In genomic region chr3:186844908-186845307, GRCh38 we compare ENCODE assay signal across 18 cellular contexts. TPM values are rescaled to one million over a fixed set of nuclear protein-coding genes. Genes with fewer than 3 reads are reported as not detected.
A peak's percentile ranks its signal among the peaks of the same experiment; 100 is the strongest.
DNase-seq lines count a peak whose midpoint lies in the region; ATAC-seq, FAIRE-seq and TF ChIP-seq lines count a peak whose summit lies in the region.
"Had no signal": no experiment of that assay in that cellular context is flagged by ENCODE, and none has a peak within 500 bp of the region (broad histone marks: within the 10 kb centered on the region; RNA-seq: fewer than 3 reads in every experiment).

No MANE protein-coding gene starts in this region.

- no peaks in the 10 kb centered on the region for H3K9me3 ChIP-seq in HEK293 (ENCODE audit: control insufficient read depth, insufficient read depth, low read depth, low read length)
- H3K9me3 ChIP-seq in trophoblast cell (ENCODE audit: insufficient read depth, low read depth, low read length) = peaks cover 1% of the 10 kb centered on the region
- H3K9me3 ChIP-seq: BLaER1, Caco-2 had no signal

- no peak for TF ChIP-seq CTCF in HEK293 (tag by site-specific recombination; IDR thresholded peaks at IDR 0.05)

- no peak overlapping the region for H4K12ac ChIP-seq in trophoblast cell (ENCODE audit: low read depth, low read length)

- H3K27ac ChIP-seq in HEK293 (ENCODE audit: extremely low read depth, low read depth, low read length) = no peak overlapping the region
- no peak overlapping the region for H3K27ac ChIP-seq in trophoblast cell (ENCODE audit: low read depth, low read length)
- H3K27ac ChIP-seq: BLaER1 had no signal

- peaks cover 4% of the 10 kb centered on the region for H3K27me3 Mint-ChIP-seq in activated CD4-positive, alpha-beta memory T cell treated with anti-CD3 and anti-CD28 coated beads for 36 hours
- peaks cover 10% of the 10 kb centered on the region for H3K27me3 Mint-ChIP-seq in activated CD4-positive, alpha-beta memory T cell treated with anti-CD3 and anti-CD28 coated beads, Interleukin-2, amount 10 ng/mL, durations not matched to agents 7 days and 5 days

- H2AK5ac ChIP-seq in trophoblast cell (ENCODE audit: low read length) = no peak overlapping the region

- H3K18ac ChIP-seq in trophoblast cell (ENCODE audit: low read length) = no peak overlapping the region

- H3K4me2 ChIP-seq in trophoblast cell (ENCODE audit: low read length) = no peak overlapping the region
- H3K4me2 ChIP-seq: BLaER1 had no signal

- no peak overlapping the region for H2AFZ ChIP-seq in trophoblast cell (ENCODE audit: insufficient read depth, low read length, poor library complexity)

- CTCF ChIA-PET in activated CD4-positive, alpha-beta memory T cell treated with anti-CD3 and anti-CD28 coated beads for 36 hours (lab: Charles Lee) = no interaction called here
- CTCF ChIA-PET in activated CD4-positive, alpha-beta memory T cell treated with anti-CD3 and anti-CD28 coated beads, Interleukin-2, amount 10 ng/mL, durations not matched to agents 7 days and 5 days (lab: Charles Lee) = interaction anchor here (1.9 kb wide), 1 partner anchor 320 kb away, joined by 6 read pairs; no protein-coding TSS in a partner anchor
- CTCF ChIA-PET in HEK293 (lab: Yijun Ruan, JAX) = interaction anchor here (2.4 kb wide), 1 partner anchor 320 kb away, joined by 11 read pairs; no protein-coding TSS in a partner anchor

- no peak overlapping the region for H3K4me3 Mint-ChIP-seq in activated CD4-positive, alpha-beta memory T cell treated with anti-CD3 and anti-CD28 coated beads for 36 hours
- no peak overlapping the region for H3K4me3 Mint-ChIP-seq in activated CD4-positive, alpha-beta memory T cell treated with anti-CD3 and anti-CD28 coated beads, Interleukin-2, amount 10 ng/mL, durations not matched to agents 7 days and 5 days
- H3K4me3 Mint-ChIP-seq: CD8-positive, alpha-beta memory T cell; H9 had no signal

- H3K14ac ChIP-seq in trophoblast cell (ENCODE audit: low read length) = no peak overlapping the region

- FAIRE-seq in urothelium cell line (lab: Jason Lieb, UNC) = no peak
- FAIRE-seq: GM12892 had no signal

- H3K36me3 ChIP-seq in HEK293 (ENCODE audit: control insufficient read depth in 2 of 2, insufficient read depth in 1 of 2, low read length in 2 of 2) (no peaks in the 10 kb centered on the region), trophoblast cell (ENCODE audit: control insufficient read depth in 1 of 2, insufficient read depth in 2 of 2, low read length in 2 of 2) (no peaks in the 10 kb centered on the region)
- H3K36me3 ChIP-seq: BLaER1 had no signal

- no peak overlapping the region for H2BK12ac ChIP-seq in trophoblast cell (ENCODE audit: low read length)

- peaks cover 2% of the 10 kb centered on the region for H3K27me3 ChIP-seq in trophoblast cell (ENCODE audit: insufficient read depth, low read length)
- H3K27me3 ChIP-seq: BLaER1 had no signal

- H3K23ac ChIP-seq in trophoblast cell (ENCODE audit: low read length) = no peak overlapping the region

- no peak overlapping the region for H3K4me3 ChIP-seq in HEK293 (ENCODE audit: low read depth, low read length)
- peak overlapping the region; percentile 46 for H3K4me3 ChIP-seq in trophoblast cell (ENCODE audit: low read depth, low read length)
- H3K4me3 ChIP-seq: BLaER1 had no signal

- no peak overlapping the region for H3K4ac ChIP-seq in trophoblast cell (ENCODE audit: low read depth, low read length)

- intact Hi-C loops in activated CD4-positive, alpha-beta memory T cell treated with anti-CD3 and anti-CD28 coated beads for 36 hours (cut with micrococcal nuclease) = no loop called here

- no peak for ATAC-seq in HG03460 (IDR thresholded peaks at IDR 0.05; ENCODE audit: unreplicated experiment)
- no peak for ATAC-seq in HG03521 (IDR thresholded peaks at IDR 0.05; ENCODE audit: unreplicated experiment)

- WGBS in trophoblast cell (ENCODE audit: extremely low coverage, insufficient coverage, insufficient read length) = 100% methylated on average over 3 of the region's 11 CpGs

- POLR2A ChIA-PET in activated CD4-positive, alpha-beta memory T cell treated with anti-CD3 and anti-CD28 coated beads for 36 hours (lab: Charles Lee) = no interaction called here
- POLR2A ChIA-PET in activated CD4-positive, alpha-beta memory T cell treated with anti-CD3 and anti-CD28 coated beads, Interleukin-2, amount 10 ng/mL, durations not matched to agents 7 days and 5 days (lab: Charles Lee) = no interaction called here
- POLR2A ChIA-PET in HEK293 (lab: Yijun Ruan, JAX) = no interaction called here

- H3K36me3 Mint-ChIP-seq in activated CD4-positive, alpha-beta memory T cell treated with anti-CD3 and anti-CD28 coated beads for 36 hours = no peaks in the 10 kb centered on the region
- no peaks in the 10 kb centered on the region for H3K36me3 Mint-ChIP-seq in activated CD4-positive, alpha-beta memory T cell treated with anti-CD3 and anti-CD28 coated beads, Interleukin-2, amount 10 ng/mL, durations not matched to agents 7 days and 5 days (ENCODE audit: low read depth)
- H3K36me3 Mint-ChIP-seq: CD8-positive, alpha-beta memory T cell had no signal

- DNase-seq in activated CD4-positive, alpha-beta memory T cell treated with anti-CD3 and anti-CD28 coated beads for 36 hours = no peak
- DNase-seq in activated CD4-positive, alpha-beta memory T cell treated with anti-CD3 and anti-CD28 coated beads, Interleukin-2, amount 10 ng/mL, durations not matched to agents 7 days and 5 days = no peak
- DNase-seq in islet precursor cell (peak; percentile 29), trophoblast cell (no peak), urothelium cell line (ENCODE audit: low spot score) (no peak)
- DNase-seq: 8988T; AML-193; Caco-2; CD8-positive, alpha-beta memory T cell; DND-41; GDM1; GOT3; H9 had no signal

- H3K4me1 Mint-ChIP-seq in activated CD4-positive, alpha-beta memory T cell treated with anti-CD3 and anti-CD28 coated beads for 36 hours (ENCODE audit: low read depth) = peaks cover 6% of the 10 kb centered on the region
- peaks cover 7% of the 10 kb centered on the region for H3K4me1 Mint-ChIP-seq in activated CD4-positive, alpha-beta memory T cell treated with anti-CD3 and anti-CD28 coated beads, Interleukin-2, amount 10 ng/mL, durations not matched to agents 7 days and 5 days

- no peaks in the 10 kb centered on the region for H3K79me2 ChIP-seq in trophoblast cell (ENCODE audit: control insufficient read depth, insufficient read depth, low read length, poor library complexity)

- H2BK5ac ChIP-seq in trophoblast cell (ENCODE audit: low read depth, low read length, poor library complexity) = no peak overlapping the region

- H3K4me1 ChIP-seq in HEK293 (ENCODE audit: control insufficient read depth, insufficient read depth, low read length) (no peaks in the 10 kb centered on the region), trophoblast cell (ENCODE audit: control insufficient read depth in 1 of 2, insufficient read depth in 2 of 2, low read length in 2 of 2) (peaks cover 4 to 7% of the 10 kb centered on the region in 2 experiments)

- H4K91ac ChIP-seq in trophoblast cell (ENCODE audit: low read depth, low read length) = no peak overlapping the region

- peak overlapping the region; percentile 23 for H3K27ac Mint-ChIP-seq in activated CD4-positive, alpha-beta memory T cell treated with anti-CD3 and anti-CD28 coated beads for 36 hours
- H3K27ac Mint-ChIP-seq in activated CD4-positive, alpha-beta memory T cell treated with anti-CD3 and anti-CD28 coated beads, Interleukin-2, amount 10 ng/mL, durations not matched to agents 7 days and 5 days = no peak overlapping the region
- H3K27ac Mint-ChIP-seq: CD8-positive, alpha-beta memory T cell; H9 had no signal

- no peaks in the 10 kb centered on the region for H3K79me1 ChIP-seq in trophoblast cell (ENCODE audit: low read length)

- H3K9me3 Mint-ChIP-seq in activated CD4-positive, alpha-beta memory T cell treated with anti-CD3 and anti-CD28 coated beads for 36 hours = no peaks in the 10 kb centered on the region
- H3K9me3 Mint-ChIP-seq in activated CD4-positive, alpha-beta memory T cell treated with anti-CD3 and anti-CD28 coated beads, Interleukin-2, amount 10 ng/mL, durations not matched to agents 7 days and 5 days = no peaks in the 10 kb centered on the region
- H3K9me3 Mint-ChIP-seq: CD8-positive, alpha-beta memory T cell; H9 had no signal

- H2BK120ac ChIP-seq in trophoblast cell (ENCODE audit: insufficient read depth, low read length, poor library complexity) = no peak overlapping the region

- no peak overlapping the region for H4K8ac ChIP-seq in trophoblast cell (ENCODE audit: low read depth, low read length)

- no peak overlapping the region for H3K9ac ChIP-seq in trophoblast cell (ENCODE audit: low read length)
- H3K9ac ChIP-seq: BLaER1 had no signal

TF ChIP-seq in HEK293, 187 proteins besides CTCF, POLR2A, EP300 and RAD21:
- TF ChIP-seq TCF7L2 (IDR thresholded peaks at IDR 0.05; ENCODE audit: borderline replicate concordance, low read depth, low read length) (no peak), EGR2 (tag by site-specific recombination; IDR thresholded peaks at IDR 0.05; ENCODE audit: low read depth) (peak; percentile 97), ZNF157 (tag by site-specific recombination; IDR thresholded peaks at IDR 0.05) (no peak), ZFHX2 (tag by site-specific recombination; conservative IDR thresholded peaks at IDR 0.05) (peak; percentile 92), IKZF3 (tag by site-specific recombination; IDR thresholded peaks at IDR 0.05) (no peak)
- TF ChIP-seq, protein P1, sequence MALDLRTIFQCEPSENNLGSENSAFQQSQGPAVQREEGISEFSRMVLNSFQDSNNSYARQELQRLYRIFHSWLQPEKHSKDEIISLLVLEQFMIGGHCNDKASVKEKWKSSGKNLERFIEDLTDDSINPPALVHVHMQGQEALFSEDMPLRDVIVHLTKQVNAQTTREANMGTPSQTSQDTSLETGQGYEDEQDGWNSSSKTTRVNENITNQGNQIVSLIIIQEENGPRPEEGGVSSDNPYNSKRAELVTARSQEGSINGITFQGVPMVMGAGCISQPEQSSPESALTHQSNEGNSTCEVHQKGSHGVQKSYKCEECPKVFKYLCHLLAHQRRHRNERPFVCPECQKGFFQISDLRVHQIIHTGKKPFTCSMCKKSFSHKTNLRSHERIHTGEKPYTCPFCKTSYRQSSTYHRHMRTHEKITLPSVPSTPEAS (tag by site-specific recombination; IDR thresholded peaks at IDR 0.05) = 0 out of 2 replicates have a peak, but pooled peaks have one; percentile 32
TF ChIP-seq in HEK293: peak in this region for 3.

RNA-seq across cellular contexts. Expression of gene ADIPOQ, which starts 2.4 kb away (rescaled TPM):
- not detected for total RNA-seq in activated CD4-positive, alpha-beta memory T cell treated with anti-CD3 and anti-CD28 coated beads for 36 hours
- total RNA-seq in activated CD4-positive, alpha-beta memory T cell treated with anti-CD3 and anti-CD28 coated beads, Interleukin-2, amount 10 ng/mL, durations not matched to agents 7 days and 5 days = not detected
- not detected in 2 replicates for polyA plus RNA-seq in trophoblast cell (2013)
- total RNA-seq: Caco-2; CD8-positive, alpha-beta memory T cell; H9 had no signal
- polyA plus RNA-seq: CD8-positive, alpha-beta memory T cell had no signal

RNA-seq across cellular contexts. Expression of gene RFC4, which starts 38.6 kb away (rescaled TPM):
- 100 to 1,000 TPM; 118 to 127 TPM for total RNA-seq in activated CD4-positive, alpha-beta memory T cell treated with anti-CD3 and anti-CD28 coated beads for 36 hours
- total RNA-seq in activated CD4-positive, alpha-beta memory T cell treated with anti-CD3 and anti-CD28 coated beads, Interleukin-2, amount 10 ng/mL, durations not matched to agents 7 days and 5 days = 10 to 100 TPM; 85.5 to 89.3 TPM
- polyA plus RNA-seq in trophoblast cell (2013) = 41.5 and 43.9 TPM in 2 replicates
